In the genomic region with DNA sequence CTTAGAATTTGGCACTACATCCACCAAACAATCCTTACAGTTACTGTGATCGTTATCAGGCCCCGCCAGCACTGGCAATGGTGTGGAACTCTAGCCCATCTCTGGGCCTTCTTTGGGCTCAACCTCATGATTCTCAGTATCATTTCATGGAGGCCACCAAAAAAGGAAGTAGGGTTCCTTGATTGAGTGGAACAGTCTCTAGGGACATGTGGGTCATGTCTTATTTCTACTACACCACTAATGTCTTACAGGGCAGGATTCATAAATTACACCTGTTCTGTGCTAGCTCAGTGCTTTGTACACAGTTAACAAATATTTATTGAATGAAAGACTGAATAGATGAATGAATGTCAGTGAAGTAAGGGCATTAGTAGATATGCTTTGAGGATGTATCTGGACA, we compare ENCODE assay signal across 1 cellular context.
TF ChIP-seq lines count a peak whose summit lies in the region.

No MANE protein-coding gene starts in this region.

TF ChIP-seq in GM23338, 12 proteins besides CTCF, POLR2A, EP300 and RAD21 (continued from another document):
- TF ChIP-seq, protein P1, sequence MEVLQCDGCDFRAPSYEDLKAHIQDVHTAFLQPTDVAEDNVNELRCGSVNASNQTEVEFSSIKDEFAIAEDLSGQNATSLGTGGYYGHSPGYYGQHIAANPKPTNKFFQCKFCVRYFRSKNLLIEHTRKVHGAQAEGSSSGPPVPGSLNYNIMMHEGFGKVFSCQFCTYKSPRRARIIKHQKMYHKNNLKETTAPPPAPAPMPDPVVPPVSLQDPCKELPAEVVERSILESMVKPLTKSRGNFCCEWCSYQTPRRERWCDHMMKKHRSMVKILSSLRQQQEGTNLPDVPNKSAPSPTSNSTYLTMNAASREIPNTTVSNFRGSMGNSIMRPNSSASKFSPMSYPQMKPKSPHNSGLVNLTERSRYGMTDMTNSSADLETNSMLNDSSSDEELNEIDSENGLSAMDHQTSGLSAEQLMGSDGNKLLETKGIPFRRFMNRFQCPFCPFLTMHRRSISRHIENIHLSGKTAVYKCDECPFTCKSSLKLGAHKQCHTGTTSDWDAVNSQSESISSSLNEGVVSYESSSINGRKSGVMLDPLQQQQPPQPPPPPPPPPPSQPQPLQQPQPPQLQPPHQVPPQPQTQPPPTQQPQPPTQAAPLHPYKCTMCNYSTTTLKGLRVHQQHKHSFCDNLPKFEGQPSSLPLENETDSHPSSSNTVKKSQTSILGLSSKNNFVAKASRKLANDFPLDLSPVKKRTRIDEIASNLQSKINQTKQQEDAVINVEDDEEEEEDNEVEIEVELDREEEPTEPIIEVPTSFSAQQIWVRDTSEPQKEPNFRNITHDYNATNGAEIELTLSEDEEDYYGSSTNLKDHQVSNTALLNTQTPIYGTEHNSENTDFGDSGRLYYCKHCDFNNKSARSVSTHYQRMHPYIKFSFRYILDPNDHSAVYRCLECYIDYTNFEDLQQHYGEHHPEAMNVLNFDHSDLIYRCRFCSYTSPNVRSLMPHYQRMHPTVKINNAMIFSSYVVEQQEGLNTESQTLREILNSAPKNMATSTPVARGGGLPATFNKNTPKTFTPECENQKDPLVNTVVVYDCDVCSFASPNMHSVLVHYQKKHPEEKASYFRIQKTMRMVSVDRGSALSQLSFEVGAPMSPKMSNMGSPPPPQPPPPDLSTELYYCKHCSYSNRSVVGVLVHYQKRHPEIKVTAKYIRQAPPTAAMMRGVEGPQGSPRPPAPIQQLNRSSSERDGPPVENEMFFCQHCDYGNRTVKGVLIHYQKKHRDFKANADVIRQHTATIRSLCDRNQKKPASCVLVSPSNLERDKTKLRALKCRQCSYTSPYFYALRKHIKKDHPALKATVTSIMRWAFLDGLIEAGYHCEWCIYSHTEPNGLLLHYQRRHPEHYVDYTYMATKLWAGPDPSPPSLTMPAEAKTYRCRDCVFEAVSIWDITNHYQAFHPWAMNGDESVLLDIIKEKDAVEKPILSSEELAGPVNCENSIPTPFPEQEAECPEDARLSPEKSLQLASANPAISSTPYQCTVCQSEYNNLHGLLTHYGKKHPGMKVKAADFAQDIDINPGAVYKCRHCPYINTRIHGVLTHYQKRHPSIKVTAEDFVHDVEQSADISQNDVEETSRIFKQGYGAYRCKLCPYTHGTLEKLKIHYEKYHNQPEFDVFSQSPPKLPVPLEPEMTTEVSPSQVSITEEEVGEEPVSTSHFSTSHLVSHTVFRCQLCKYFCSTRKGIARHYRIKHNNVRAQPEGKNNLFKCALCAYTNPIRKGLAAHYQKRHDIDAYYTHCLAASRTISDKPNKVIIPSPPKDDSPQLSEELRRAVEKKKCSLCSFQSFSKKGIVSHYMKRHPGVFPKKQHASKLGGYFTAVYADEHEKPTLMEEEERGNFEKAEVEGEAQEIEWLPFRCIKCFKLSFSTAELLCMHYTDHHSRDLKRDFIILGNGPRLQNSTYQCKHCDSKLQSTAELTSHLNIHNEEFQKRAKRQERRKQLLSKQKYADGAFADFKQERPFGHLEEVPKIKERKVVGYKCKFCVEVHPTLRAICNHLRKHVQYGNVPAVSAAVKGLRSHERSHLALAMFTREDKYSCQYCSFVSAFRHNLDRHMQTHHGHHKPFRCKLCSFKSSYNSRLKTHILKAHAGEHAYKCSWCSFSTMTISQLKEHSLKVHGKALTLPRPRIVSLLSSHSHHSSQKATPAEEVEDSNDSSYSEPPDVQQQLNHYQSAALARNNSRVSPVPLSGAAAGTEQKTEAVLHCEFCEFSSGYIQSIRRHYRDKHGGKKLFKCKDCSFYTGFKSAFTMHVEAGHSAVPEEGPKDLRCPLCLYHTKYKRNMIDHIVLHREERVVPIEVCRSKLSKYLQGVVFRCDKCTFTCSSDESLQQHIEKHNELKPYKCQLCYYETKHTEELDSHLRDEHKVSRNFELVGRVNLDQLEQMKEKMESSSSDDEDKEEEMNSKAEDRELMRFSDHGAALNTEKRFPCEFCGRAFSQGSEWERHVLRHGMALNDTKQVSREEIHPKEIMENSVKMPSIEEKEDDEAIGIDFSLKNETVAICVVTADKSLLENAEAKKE (CRISPR knock-in tag; IDR thresholded peaks at IDR 0.05) = no peak
- TF ChIP-seq EZH2phosphoT487 (IDR thresholded peaks at IDR 0.05; ENCODE audit: unreplicated experiment) = no peak
- TF ChIP-seq, protein P2, sequence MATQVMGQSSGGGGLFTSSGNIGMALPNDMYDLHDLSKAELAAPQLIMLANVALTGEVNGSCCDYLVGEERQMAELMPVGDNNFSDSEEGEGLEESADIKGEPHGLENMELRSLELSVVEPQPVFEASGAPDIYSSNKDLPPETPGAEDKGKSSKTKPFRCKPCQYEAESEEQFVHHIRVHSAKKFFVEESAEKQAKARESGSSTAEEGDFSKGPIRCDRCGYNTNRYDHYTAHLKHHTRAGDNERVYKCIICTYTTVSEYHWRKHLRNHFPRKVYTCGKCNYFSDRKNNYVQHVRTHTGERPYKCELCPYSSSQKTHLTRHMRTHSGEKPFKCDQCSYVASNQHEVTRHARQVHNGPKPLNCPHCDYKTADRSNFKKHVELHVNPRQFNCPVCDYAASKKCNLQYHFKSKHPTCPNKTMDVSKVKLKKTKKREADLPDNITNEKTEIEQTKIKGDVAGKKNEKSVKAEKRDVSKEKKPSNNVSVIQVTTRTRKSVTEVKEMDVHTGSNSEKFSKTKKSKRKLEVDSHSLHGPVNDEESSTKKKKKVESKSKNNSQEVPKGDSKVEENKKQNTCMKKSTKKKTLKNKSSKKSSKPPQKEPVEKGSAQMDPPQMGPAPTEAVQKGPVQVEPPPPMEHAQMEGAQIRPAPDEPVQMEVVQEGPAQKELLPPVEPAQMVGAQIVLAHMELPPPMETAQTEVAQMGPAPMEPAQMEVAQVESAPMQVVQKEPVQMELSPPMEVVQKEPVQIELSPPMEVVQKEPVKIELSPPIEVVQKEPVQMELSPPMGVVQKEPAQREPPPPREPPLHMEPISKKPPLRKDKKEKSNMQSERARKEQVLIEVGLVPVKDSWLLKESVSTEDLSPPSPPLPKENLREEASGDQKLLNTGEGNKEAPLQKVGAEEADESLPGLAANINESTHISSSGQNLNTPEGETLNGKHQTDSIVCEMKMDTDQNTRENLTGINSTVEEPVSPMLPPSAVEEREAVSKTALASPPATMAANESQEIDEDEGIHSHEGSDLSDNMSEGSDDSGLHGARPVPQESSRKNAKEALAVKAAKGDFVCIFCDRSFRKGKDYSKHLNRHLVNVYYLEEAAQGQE (IDR thresholded peaks at IDR 0.05; ENCODE audit: unreplicated experiment) = no peak
- TF ChIP-seq, protein P3, sequence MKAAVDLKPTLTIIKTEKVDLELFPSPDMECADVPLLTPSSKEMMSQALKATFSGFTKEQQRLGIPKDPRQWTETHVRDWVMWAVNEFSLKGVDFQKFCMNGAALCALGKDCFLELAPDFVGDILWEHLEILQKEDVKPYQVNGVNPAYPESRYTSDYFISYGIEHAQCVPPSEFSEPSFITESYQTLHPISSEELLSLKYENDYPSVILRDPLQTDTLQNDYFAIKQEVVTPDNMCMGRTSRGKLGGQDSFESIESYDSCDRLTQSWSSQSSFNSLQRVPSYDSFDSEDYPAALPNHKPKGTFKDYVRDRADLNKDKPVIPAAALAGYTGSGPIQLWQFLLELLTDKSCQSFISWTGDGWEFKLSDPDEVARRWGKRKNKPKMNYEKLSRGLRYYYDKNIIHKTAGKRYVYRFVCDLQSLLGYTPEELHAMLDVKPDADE (IDR thresholded peaks at IDR 0.05) = no peak
